ENCODE assay signal across 11 cellular contexts in the genomic region with DNA sequence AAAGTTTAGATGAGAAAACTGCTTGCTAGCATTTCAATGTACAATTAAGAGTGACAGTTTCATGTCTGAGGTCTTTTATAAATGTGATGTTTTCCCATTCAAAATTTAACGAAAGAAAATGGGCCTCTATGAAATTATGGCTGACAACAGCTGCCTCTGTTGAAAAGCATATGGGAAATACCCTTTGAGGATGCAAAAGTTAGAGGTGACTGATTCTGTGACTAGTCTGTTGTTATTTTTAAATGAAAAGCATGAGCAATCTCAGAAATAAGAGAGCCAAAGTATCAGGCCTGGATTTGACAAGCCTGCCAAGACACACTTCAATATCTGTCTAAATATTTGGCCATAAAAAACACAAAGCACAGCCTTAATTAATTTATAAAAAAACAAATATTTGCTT.
DNase-seq lines count a peak whose midpoint lies in the region; ATAC-seq and TF ChIP-seq lines count a peak whose summit lies in the region.
"Had no signal": no experiment of that assay in that cellular context is flagged by ENCODE, and none has a peak within 500 bp of the region (broad histone marks: within the 10 kb centered on the region; RNA-seq: fewer than 3 reads in every experiment).

No MANE protein-coding gene starts in this region.

- no peaks in the 10 kb centered on the region for H3K9me3 Mint-ChIP-seq in Caco-2 (ENCODE audit: unreplicated experiment)

- 81% methylated on average over 1 of the region's 1 CpG for WGBS in mammary epithelial cell (ENCODE audit: low coverage, missing lambda C conversion rate)

- H2AFZ ChIP-seq in PC-3 (ENCODE audit: low read length) = no peak overlapping the region
- no peak overlapping the region for H2AFZ ChIP-seq in mammary epithelial cell (ENCODE audit: low read depth, low read length)

- intact Hi-C loops in PC-3 (cut with micrococcal nuclease) = loop anchor here (10.0 kb wide), 1 partner anchor 213 kb away; no protein-coding TSS in a partner anchor
- intact Hi-C loops in mammary epithelial cell (cut with micrococcal nuclease) = no loop called here
- intact Hi-C loops in Caco-2 (cut with micrococcal nuclease; ENCODE audit: unreplicated experiment) = no loop called here

- no peaks in the 10 kb centered on the region for H3K27me3 Mint-ChIP-seq in Caco-2 (ENCODE audit: insufficient read depth, unreplicated experiment)
- H3K27me3 Mint-ChIP-seq: activated naive CD8-positive, alpha-beta T cell treated with anti-CD3 and anti-CD28 coated beads, Interleukin-2, amount 50 U/mL, for 24 hours had no signal

- H3K9me2 ChIP-seq in PC-3 (replicated peaks; ENCODE audit: low read length) = no peaks in the 10 kb centered on the region

- no peaks in the 10 kb centered on the region for H3K9me3 ChIP-seq in PC-3 (ENCODE audit: low read length)
- H3K9me3 ChIP-seq in mammary epithelial cell (replicated peaks; ENCODE audit: insufficient read depth, low read length) = no peaks in the 10 kb centered on the region
- no peaks in the 10 kb centered on the region for H3K9me3 ChIP-seq in Caco-2
- H3K9me3 ChIP-seq: testis had no signal

- dilution Hi-C loops in mammary epithelial cell (cut with HindIII; ENCODE audit: low sequenced_read_pairs) = no loop called here

- no peak overlapping the region for H3K27ac ChIP-seq in PC-3 (ENCODE audit: low read length)
- no peak overlapping the region for H3K27ac ChIP-seq in mammary epithelial cell (ENCODE audit: insufficient read depth, low read depth, low read length)
- H3K27ac ChIP-seq: testis had no signal

- H3K79me2 ChIP-seq in PC-3 (ENCODE audit: low read length) = no peaks in the 10 kb centered on the region
- no peaks in the 10 kb centered on the region for H3K79me2 ChIP-seq in mammary epithelial cell (ENCODE audit: insufficient read depth, low read length)

- H3K4me1 ChIP-seq in PC-3 (ENCODE audit: insufficient read depth, low read length) = peaks cover 4% of the 10 kb centered on the region; the same call in 1 of the 2 replicates
- no peaks in the 10 kb centered on the region for H3K4me1 ChIP-seq in mammary epithelial cell (ENCODE audit: insufficient read depth, low read length)
- H3K4me1 ChIP-seq in Caco-2 = no peaks in the 10 kb centered on the region
- H3K4me1 ChIP-seq: testis had no signal

- H3K27me3 ChIP-seq in PC-3 (ENCODE audit: low read length) (no peaks in the 10 kb centered on the region), mammary epithelial cell (ENCODE audit: insufficient read depth, low read length) (no peaks in the 10 kb centered on the region), Caco-2 (replicated peaks; ENCODE audit: control insufficient read depth, insufficient read depth, low read length) (no peaks in the 10 kb centered on the region)
- H3K27me3 ChIP-seq: testis had no signal

- DNase-seq in NCI-H1092 treated with DMSO at 0.1 percent for 48 hours (lab: John Stamatoyannopoulos, UW) (peak; percentile 2), NCI-H1092 (lab: John Stamatoyannopoulos, UW) (no peak), PC-3 (no peak), mammary epithelial cell (no peak), NCI-H226 (no peak), Caco-2 (no peak)
- DNase-seq: activated naive CD8-positive, alpha-beta T cell treated with anti-CD3 and anti-CD28 coated beads, Interleukin-2, amount 50 U/mL, for 24 hours; DMS79 treated with DMSO at 0.1 percent for 48 hours; testis had no signal

- CTCF ChIA-PET in PC-3 (lab: Charles Lee) (no interaction called here), mammary epithelial cell (lab: Charles Lee; ENCODE audit: low non-redundant PET) (no interaction called here), Caco-2 (lab: Charles Lee) (no interaction called here)

- no peaks in the 10 kb centered on the region for H3F3A ChIP-seq in PC-3 (ENCODE audit: low read length, unreplicated experiment)

- no peak for TF ChIP-seq CTCF in PC-3 (conservative IDR thresholded peaks at IDR 0.05; ENCODE audit: low read depth, low read length)
- TF ChIP-seq CTCF in mammary epithelial cell (conservative IDR thresholded peaks at IDR 0.05 in 1 of 2, IDR thresholded peaks at IDR 0.05 in 1 of 2; ENCODE audit: extremely low read depth in 1 of 2, insufficient read depth in 1 of 2, low read depth in 1 of 2, low read length in 2 of 2) = no peak
- no peak for TF ChIP-seq CTCF in Caco-2 (IDR thresholded peaks at IDR 0.05; ENCODE audit: insufficient read depth in 1 of 2, low read depth in 1 of 2, low read length in 1 of 2, severe bottlenecking in 1 of 2, unreplicated experiment in 1 of 2)

- H4K20me1 ChIP-seq in PC-3 (ENCODE audit: low read length) (no peaks in the 10 kb centered on the region), mammary epithelial cell (ENCODE audit: insufficient read depth, low read length) (no peaks in the 10 kb centered on the region)

- H3K4me3 ChIP-seq in PC-3 (ENCODE audit: low read length) (no peak overlapping the region), mammary epithelial cell (replicated peaks in 1 of 3; ENCODE audit: insufficient read depth in 1 of 3, low read depth in 2 of 3, low read length in 3 of 3) (no peak overlapping the region), Caco-2 (ENCODE audit: low read depth, low read length) (no peak overlapping the region)
- H3K4me3 ChIP-seq: testis had no signal

- no peak overlapping the region for H3K27ac Mint-ChIP-seq in Caco-2 (ENCODE audit: unreplicated experiment)
- H3K27ac Mint-ChIP-seq: activated naive CD8-positive, alpha-beta T cell treated with anti-CD3 and anti-CD28 coated beads, Interleukin-2, amount 50 U/mL, for 24 hours had no signal

- H3K4me2 ChIP-seq in PC-3 (ENCODE audit: low read length) (no peak overlapping the region), mammary epithelial cell (ENCODE audit: insufficient read depth, low read depth, low read length) (no peak overlapping the region)

- H3K4me3 Mint-ChIP-seq in Caco-2 (ENCODE audit: unreplicated experiment) = no peak overlapping the region
- H3K4me3 Mint-ChIP-seq: activated naive CD8-positive, alpha-beta T cell treated with anti-CD3 and anti-CD28 coated beads, Interleukin-2, amount 50 U/mL, for 24 hours had no signal

- no peaks in the 10 kb centered on the region for H3K36me3 ChIP-seq in PC-3 (ENCODE audit: low read depth, low read length)
- no peaks in the 10 kb centered on the region for H3K36me3 ChIP-seq in mammary epithelial cell (ENCODE audit: insufficient read depth, low read length)
- no peaks in the 10 kb centered on the region for H3K36me3 ChIP-seq in Caco-2 (ENCODE audit: control insufficient read depth, insufficient read depth, low read length)

- in situ Hi-C loops in mammary epithelial cell (cut with MboI; ENCODE audit: low sequenced_read_pairs in 2 of 2) = no loop called here

- H3K36me3 Mint-ChIP-seq in Caco-2 (ENCODE audit: insufficient read depth, unreplicated experiment) = no peaks in the 10 kb centered on the region

- ATAC-seq in GM21529 (IDR thresholded peaks at IDR 0.05; ENCODE audit: unreplicated experiment) = peak; percentile 98
- peak; percentile 97 for ATAC-seq in HG03095 (IDR thresholded peaks at IDR 0.05; ENCODE audit: unreplicated experiment)
- peak; percentile 20; the same call in 1 of the 2 replicates for ATAC-seq in PC-3
- ATAC-seq: activated naive CD8-positive, alpha-beta T cell treated with anti-CD3 and anti-CD28 coated beads, Interleukin-2, amount 50 U/mL, for 24 hours had no signal

- H3K9ac ChIP-seq in PC-3 (ENCODE audit: low read length) (no peak overlapping the region), mammary epithelial cell (ENCODE audit: insufficient read depth, low read length) (no peak overlapping the region)

- POLR2A ChIA-PET in PC-3 (lab: Charles Lee; ENCODE audit: unreplicated experiment) = no interaction called here
- POLR2A ChIA-PET in Caco-2 (lab: Charles Lee) = no interaction called here

- no peaks in the 10 kb centered on the region for H3K4me1 Mint-ChIP-seq in Caco-2 (ENCODE audit: low read depth, unreplicated experiment)
- H3K4me1 Mint-ChIP-seq: activated naive CD8-positive, alpha-beta T cell treated with anti-CD3 and anti-CD28 coated beads, Interleukin-2, amount 50 U/mL, for 24 hours had no signal

- BruUV-seq in PC-3 (replicated peaks; lab: Mats Ljungman, UMichigan) = no TSS peak
- BruUV-seq in mammary epithelial cell (replicated peaks; lab: Mats Ljungman, UMichigan) = no TSS peak
- no TSS peak for BruUV-seq in Caco-2 (replicated peaks; lab: Mats Ljungman, UMichigan)

Comparison
In these comparisons a context has a peak if more than half of its experiments do, and no peak if none do; other contexts are left out.
1. ATAC-seq: peak in every context shown above with its lines; median percentile 98 in GM21529; 97 in HG03095; 20 in PC-3.